14 cellular contexts compared by ENCODE assay signal in the genomic region with DNA sequence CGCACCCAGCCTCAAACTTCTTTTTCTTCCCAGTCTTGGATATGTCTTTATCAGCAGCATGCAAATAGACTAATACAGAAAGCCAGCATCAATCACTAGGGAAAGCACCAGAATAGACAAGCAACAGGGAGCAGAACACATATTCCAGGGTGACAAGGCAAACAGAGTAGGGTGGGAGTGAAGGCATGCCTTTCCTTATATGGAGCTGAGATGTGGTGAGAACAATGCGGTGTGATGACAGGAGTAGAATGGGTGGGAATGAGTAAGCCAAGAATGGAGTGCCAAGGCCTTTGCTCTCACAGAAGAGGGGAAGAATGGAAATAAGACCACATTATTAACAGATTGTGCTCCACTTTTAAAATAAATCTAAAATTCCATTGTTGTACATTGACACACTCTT.
DNase-seq lines count a peak whose midpoint lies in the region; ATAC-seq and TF ChIP-seq lines count a peak whose summit lies in the region.
"Had no signal": no experiment of that assay in that cellular context is flagged by ENCODE, and none has a peak within 500 bp of the region (broad histone marks: within the 10 kb centered on the region; RNA-seq: fewer than 3 reads in every experiment).

No MANE protein-coding gene starts in this region.

- H3K27ac ChIP-seq in sigmoid colon = peak overlapping the region in 1 of 4 donors; percentile 55
- H3K27ac ChIP-seq: vagina had no signal

- TF ChIP-seq CTCF in fibroblast of the aortic adventitia (IDR thresholded peaks at IDR 0.05; ENCODE audit: insufficient read depth, low read length) (no peak), retinal pigment epithelial cell (conservative IDR thresholded peaks at IDR 0.05; ENCODE audit: low read depth, low read length) (no peak), sigmoid colon (IDR thresholded peaks at IDR 0.05) (no peak)

- H3K36me3 ChIP-seq in sigmoid colon = no peaks in the 10 kb centered on the region
- H3K36me3 ChIP-seq: vagina had no signal

- DNase-seq in H4 (ENCODE audit: low spot score) (peak; percentile 21), fibroblast of the aortic adventitia (ENCODE audit: low read depth) (peak; percentile 56), retinal pigment epithelial cell (ENCODE audit: low read depth) (peak; percentile 4), hypothalamus (lab: John Stamatoyannopoulos, UW) (no peak), sigmoid colon (no peak)
- DNase-seq in activated CD8-positive, alpha-beta memory T cell treated with anti-CD3 and anti-CD28 coated beads, Interleukin-2, amount 50 U/mL, for 48 hours = no peak
- DNase-seq: activated gamma-delta T cell treated with Interleukin-2 at 50 U/mL for 16 hours; CD4-positive, alpha-beta memory T cell; NCI-H2107; NK-92 treated with Interleukin-12 subunit alpha and Interleukin-12 subunit beta, amount 100 ng/mL, for 24 hours; stimulated activated CD4-positive, alpha-beta T cell treated with anti-CD3 and anti-CD28 coated beads, Interleukin-4, amount 100 ng/mL, for 4 hours had no signal

- H3K9me3 ChIP-seq in sigmoid colon = no peaks in the 10 kb centered on the region
- H3K9me3 ChIP-seq: vagina had no signal

- no peak for TF ChIP-seq EP300 in sigmoid colon (IDR thresholded peaks at IDR 0.05)

- 91 to 95% methylated on average over 2 of the region's 2 CpGs for WGBS in sigmoid colon, 2 donors

- H3K4me3 ChIP-seq in fibroblast of the aortic adventitia (ENCODE audit: low read depth, low read length) (no peak overlapping the region), retinal pigment epithelial cell (ENCODE audit: low read length) (no peak overlapping the region), sigmoid colon (no peak overlapping the region)
- H3K4me3 ChIP-seq: vagina had no signal

- no peaks in the 10 kb centered on the region for H3K27me3 ChIP-seq in sigmoid colon
- H3K27me3 ChIP-seq: vagina had no signal

- intact Hi-C loops in sigmoid colon (cut with DNase I) = no loop called here

- TF ChIP-seq POLR2A in sigmoid colon (IDR thresholded peaks at IDR 0.05) = no peak

- peak; percentile 88 for ATAC-seq in SK-N-SH treated with all-trans-retinoic acid at 6 μM for 48 hours
- ATAC-seq: stimulated activated memory B cell treated with anti-CD40 and anti-IgM and Interleukin-4, amounts not matched to agents 10 μg/mL and 1 μg/mL and 100 μg/mL, for 72 hours had no signal

- H3K4me1 ChIP-seq in sigmoid colon = peaks cover 0 to 27% (median 6%) of the 10 kb centered on the region in 4 donors
- H3K4me1 ChIP-seq: vagina had no signal

TF ChIP-seq in SK-N-SH treated with all-trans-retinoic acid at 6 μM for 48 hours, 23 proteins besides CTCF, POLR2A, EP300 and RAD21:
- TF ChIP-seq ESRRG (CRISPR knock-in tag; IDR thresholded peaks at IDR 0.05) = no peak
- TF ChIP-seq, protein P1, sequence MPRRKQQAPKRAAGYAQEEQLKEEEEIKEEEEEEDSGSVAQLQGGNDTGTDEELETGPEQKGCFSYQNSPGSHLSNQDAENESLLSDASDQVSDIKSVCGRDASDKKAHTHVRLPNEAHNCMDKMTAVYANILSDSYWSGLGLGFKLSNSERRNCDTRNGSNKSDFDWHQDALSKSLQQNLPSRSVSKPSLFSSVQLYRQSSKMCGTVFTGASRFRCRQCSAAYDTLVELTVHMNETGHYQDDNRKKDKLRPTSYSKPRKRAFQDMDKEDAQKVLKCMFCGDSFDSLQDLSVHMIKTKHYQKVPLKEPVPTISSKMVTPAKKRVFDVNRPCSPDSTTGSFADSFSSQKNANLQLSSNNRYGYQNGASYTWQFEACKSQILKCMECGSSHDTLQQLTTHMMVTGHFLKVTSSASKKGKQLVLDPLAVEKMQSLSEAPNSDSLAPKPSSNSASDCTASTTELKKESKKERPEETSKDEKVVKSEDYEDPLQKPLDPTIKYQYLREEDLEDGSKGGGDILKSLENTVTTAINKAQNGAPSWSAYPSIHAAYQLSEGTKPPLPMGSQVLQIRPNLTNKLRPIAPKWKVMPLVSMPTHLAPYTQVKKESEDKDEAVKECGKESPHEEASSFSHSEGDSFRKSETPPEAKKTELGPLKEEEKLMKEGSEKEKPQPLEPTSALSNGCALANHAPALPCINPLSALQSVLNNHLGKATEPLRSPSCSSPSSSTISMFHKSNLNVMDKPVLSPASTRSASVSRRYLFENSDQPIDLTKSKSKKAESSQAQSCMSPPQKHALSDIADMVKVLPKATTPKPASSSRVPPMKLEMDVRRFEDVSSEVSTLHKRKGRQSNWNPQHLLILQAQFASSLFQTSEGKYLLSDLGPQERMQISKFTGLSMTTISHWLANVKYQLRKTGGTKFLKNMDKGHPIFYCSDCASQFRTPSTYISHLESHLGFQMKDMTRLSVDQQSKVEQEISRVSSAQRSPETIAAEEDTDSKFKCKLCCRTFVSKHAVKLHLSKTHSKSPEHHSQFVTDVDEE (CRISPR knock-in tag; IDR thresholded peaks at IDR 0.05) = no peak
- TF ChIP-seq ZC3H10 (CRISPR knock-in tag; IDR thresholded peaks at IDR 0.05) = no peak
- TF ChIP-seq BACH2 (CRISPR knock-in tag; IDR thresholded peaks at IDR 0.05; ENCODE audit: borderline replicate concordance) = no peak
- peak; percentile 87 for TF ChIP-seq ISL1 (CRISPR knock-in tag; IDR thresholded peaks at IDR 0.05)

Comparison
In these comparisons a context has a peak if more than half of its experiments do, and no peak if none do; other contexts are left out.
1. DNase-seq: peak in H4 (single experiment), fibroblast of the aortic adventitia (single experiment) and retinal pigment epithelial cell (single experiment); none in hypothalamus (0 of 51), activated CD8-positive, alpha-beta memory T cell treated with anti-CD3 and anti-CD28 coated beads, Interleukin-2, amount 50 U/mL, for 48 hours (single experiment) and sigmoid colon (single experiment).